ENCODE assay signal across 9 cellular contexts in the genomic region with DNA sequence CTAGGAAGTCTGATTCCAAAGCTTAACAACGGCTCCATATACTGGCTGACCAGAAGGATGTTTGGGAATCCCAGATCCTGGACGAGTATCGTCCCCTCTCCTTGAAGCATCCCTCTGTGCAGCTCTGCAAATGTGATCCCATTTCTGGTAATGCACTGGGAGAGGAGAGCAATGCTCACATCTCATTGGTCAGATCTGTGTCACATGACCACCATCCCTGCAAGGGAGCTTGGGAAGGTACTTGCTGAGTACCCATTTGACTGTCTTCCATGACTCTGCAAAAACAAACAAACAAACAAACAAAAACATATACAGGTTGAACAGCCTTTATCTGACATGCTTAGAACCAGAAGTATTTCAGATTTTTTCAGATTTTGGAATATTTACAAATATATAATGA.
"Had no signal": no experiment of that assay in that cellular context is flagged by ENCODE, and none has a peak within 500 bp of the region (broad histone marks: within the 10 kb centered on the region; RNA-seq: fewer than 3 reads in every experiment).

No MANE protein-coding gene starts in this region.

- H3K4me3 Mint-ChIP-seq: HFFc6 had no signal

- H3K9me3 ChIP-seq: HAP-1 had no signal

- H3K36me3 ChIP-seq: HAP-1 had no signal

- H3K27ac ChIP-seq: GM23248, HL-60 had no signal

- H2AFZ ChIP-seq: GM23248 had no signal

- H3K9ac ChIP-seq: GM23248 had no signal

- H3K4me1 ChIP-seq: HAP-1 had no signal

- DNase-seq: GM23248, GOT3, H7, HFFc6, IMR-90, KG1 had no signal

- H3K27ac Mint-ChIP-seq: HFFc6 had no signal

- H3K4me3 ChIP-seq: GM23248, HAP-1 had no signal

- ATAC-seq: HCT116 had no signal
